Comparison of ENCODE assay signal across 1 cellular context in genomic region chr17:4555863-4556646, GRCh38.
TF ChIP-seq lines count a peak whose summit lies in the region.

No MANE protein-coding gene starts in this region.

TF ChIP-seq in endothelial cell of umbilical vein, 7 proteins besides CTCF, POLR2A, EP300 and RAD21:
- TF ChIP-seq MAX (IDR thresholded peaks at IDR 0.05; ENCODE audit: insufficient read depth, insufficient read length) (no peak), EZH2 (IDR thresholded peaks at IDR 0.05; ENCODE audit: borderline replicate concordance, low read depth, low read length, severe bottlenecking) (no peak), MYC (IDR thresholded peaks at IDR 0.05; ENCODE audit: low read depth, low read length) (no peak), POLR2AphosphoS5 (IDR thresholded peaks at IDR 0.05; ENCODE audit: insufficient read depth, low read depth, low read length) (no peak), GATA2 (IDR thresholded peaks at IDR 0.05; ENCODE audit: insufficient read depth, insufficient read length, low read depth, low read length) (no peak), JUN (IDR thresholded peaks at IDR 0.05; ENCODE audit: borderline replicate concordance, insufficient read depth, insufficient read length, low read depth) (no peak), FOS (IDR thresholded peaks at IDR 0.05; ENCODE audit: borderline replicate concordance, insufficient read depth, low read length) (no peak)
TF ChIP-seq in endothelial cell of umbilical vein: peak in this region for 0.
